Comparison of ENCODE assay signal across 8 cellular contexts in genomic region chr1:199693724-199694123, GRCh38.
"Had no signal": no experiment of that assay in that cellular context is flagged by ENCODE, and none has a peak within 500 bp of the region (broad histone marks: within the 10 kb centered on the region; RNA-seq: fewer than 3 reads in every experiment).

No MANE protein-coding gene starts in this region.

- H3K4me2 ChIP-seq: GM23338 had no signal

- ATAC-seq: GM23338, K562 had no signal

- H2AFZ ChIP-seq: GM23338 had no signal

- H3K4me3 ChIP-seq: GM23338, K562 had no signal

- FAIRE-seq: H1, H54, HTR-8/SVneo, K562 had no signal

- DNase-seq: H9, HCEC 1CT, KG1 had no signal
